ENCODE assay signal across 26 cellular contexts in the genomic region with DNA sequence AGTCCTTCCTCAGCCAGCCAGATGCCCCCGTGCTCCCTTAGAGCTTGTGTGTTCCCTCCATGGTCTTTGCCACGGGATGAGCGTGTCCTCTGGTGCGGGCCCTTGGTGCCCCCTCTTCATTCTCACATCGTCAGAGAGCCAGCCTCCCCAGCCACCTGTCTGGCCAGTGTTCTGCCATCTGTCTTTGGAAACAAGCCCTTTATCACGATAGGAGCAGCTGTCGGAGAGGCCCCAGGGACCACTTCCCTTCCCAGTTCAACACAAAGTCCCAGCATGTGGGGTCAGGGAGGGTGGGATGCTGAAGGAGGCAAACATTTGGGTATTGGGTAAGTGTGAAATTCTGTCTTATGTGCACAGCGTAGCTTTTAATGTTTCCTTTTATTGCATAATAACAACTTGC.
"Had no signal": no experiment of that assay in that cellular context is flagged by ENCODE, and none has a peak within 500 bp of the region (broad histone marks: within the 10 kb centered on the region; RNA-seq: fewer than 3 reads in every experiment).

No MANE protein-coding gene starts in this region.

- H3K4me1 ChIP-seq: right atrium auricular region, suprapubic skin, transverse colon, uterus had no signal

- FAIRE-seq: endometrium, kidney, small intestine, TTC549 had no signal

- ATAC-seq: activated CD4-positive, alpha-beta T cell treated with anti-CD3 and anti-CD28 coated beads for 36 hours; left lobe of liver; stimulated activated naive CD8-positive, alpha-beta T cell treated with anti-CD3 and anti-CD28 coated beads, Interleukin-15, amount 100 ng/mL, for 72 hours had no signal

- DNase-seq: activated CD4-positive, alpha-beta memory T cell treated with anti-CD3 and anti-CD28 coated beads for 36 hours; activated CD4-positive, alpha-beta T cell treated with anti-CD3 and anti-CD28 coated beads for 36 hours; activated naive CD8-positive, alpha-beta T cell treated with anti-CD3 and anti-CD28 coated beads, Interleukin-2, amount 10 ng/mL, durations not matched to agents 7 days and 5 days; activated T-cell treated with anti-CD3 and anti-CD28 coated beads for 4 hours; brain microvascular endothelial cell; erythroblast; foreskin melanocyte; hypothalamus; kidney; occipital lobe; posterior cingulate gyrus; small intestine; stimulated activated CD4-positive, alpha-beta T cell treated with anti-CD3 and anti-CD28 coated beads, Interleukin-15, amount 100 ng/mL, for 24 hours; stimulated activated CD4-positive, alpha-beta T cell treated with anti-CD3 and anti-CD28 coated beads, Interleukin-2, amount 100 ng/mL, for 48 hours; stimulated activated naive CD8-positive, alpha-beta T cell treated with anti-CD3 and anti-CD28 coated beads, Interleukin-15, amount 100 ng/mL, for 72 hours; transverse colon; uterus had no signal

- H3K36me3 ChIP-seq: uterus had no signal

- H3K9me3 ChIP-seq: right atrium auricular region, suprapubic skin, transverse colon, uterus had no signal

- H3K27me3 Mint-ChIP-seq: activated CD4-positive, alpha-beta memory T cell treated with anti-CD3 and anti-CD28 coated beads for 36 hours; activated CD4-positive, alpha-beta T cell treated with anti-CD3 and anti-CD28 coated beads for 36 hours; activated naive CD8-positive, alpha-beta T cell treated with anti-CD3 and anti-CD28 coated beads, Interleukin-2, amount 10 ng/mL, durations not matched to agents 7 days and 5 days; central memory CD8-positive, alpha-beta T cell; stimulated activated naive CD8-positive, alpha-beta T cell treated with anti-CD3 and anti-CD28 coated beads, Interleukin-15, amount 100 ng/mL, for 72 hours had no signal

- H3K4me3 ChIP-seq: coronary artery, lung, right atrium auricular region, suprapubic skin, transverse colon, uterus had no signal

- H3K9me3 Mint-ChIP-seq: activated CD4-positive, alpha-beta memory T cell treated with anti-CD3 and anti-CD28 coated beads for 36 hours; activated naive CD8-positive, alpha-beta T cell treated with anti-CD3 and anti-CD28 coated beads, Interleukin-2, amount 10 ng/mL, durations not matched to agents 7 days and 5 days; central memory CD8-positive, alpha-beta T cell; stimulated activated naive CD8-positive, alpha-beta T cell treated with anti-CD3 and anti-CD28 coated beads, Interleukin-15, amount 100 ng/mL, for 72 hours; WTC11 had no signal

- H3K27me3 ChIP-seq: brain microvascular endothelial cell, right atrium auricular region, suprapubic skin, transverse colon, uterus had no signal

- H3K4me3 Mint-ChIP-seq: activated CD4-positive, alpha-beta memory T cell treated with anti-CD3 and anti-CD28 coated beads for 36 hours; activated CD4-positive, alpha-beta T cell treated with anti-CD3 and anti-CD28 coated beads for 36 hours; activated naive CD8-positive, alpha-beta T cell treated with anti-CD3 and anti-CD28 coated beads, Interleukin-2, amount 10 ng/mL, durations not matched to agents 7 days and 5 days; central memory CD8-positive, alpha-beta T cell; stimulated activated naive CD8-positive, alpha-beta T cell treated with anti-CD3 and anti-CD28 coated beads, Interleukin-15, amount 100 ng/mL, for 72 hours; WTC11 had no signal

- H3K27ac Mint-ChIP-seq: activated CD4-positive, alpha-beta memory T cell treated with anti-CD3 and anti-CD28 coated beads for 36 hours; activated CD4-positive, alpha-beta T cell treated with anti-CD3 and anti-CD28 coated beads for 36 hours; activated naive CD8-positive, alpha-beta T cell treated with anti-CD3 and anti-CD28 coated beads, Interleukin-2, amount 10 ng/mL, durations not matched to agents 7 days and 5 days; WTC11 had no signal

- H3K27ac ChIP-seq: brain microvascular endothelial cell, coronary artery, right atrium auricular region, suprapubic skin, transverse colon, uterus had no signal

- H3K4me1 Mint-ChIP-seq: activated CD4-positive, alpha-beta T cell treated with anti-CD3 and anti-CD28 coated beads for 36 hours; activated naive CD8-positive, alpha-beta T cell treated with anti-CD3 and anti-CD28 coated beads, Interleukin-2, amount 10 ng/mL, durations not matched to agents 7 days and 5 days; stimulated activated naive CD8-positive, alpha-beta T cell treated with anti-CD3 and anti-CD28 coated beads, Interleukin-15, amount 100 ng/mL, for 72 hours; WTC11 had no signal
